In genomic region chr3:112686360-112686759, GRCh38 we compare ENCODE assay signal across 17 cellular contexts. TPM values are rescaled to one million over a fixed set of nuclear protein-coding genes. Genes with fewer than 3 reads are reported as not detected.
"Had no signal": no experiment of that assay in that cellular context is flagged by ENCODE, and none has a peak within 500 bp of the region (broad histone marks: within the 10 kb centered on the region; RNA-seq: fewer than 3 reads in every experiment).

No MANE protein-coding gene starts in this region.

- H3K4me3 ChIP-seq: dorsolateral prefrontal cortex, lower lobe of right lung, pancreas, sigmoid colon had no signal

- H3K27me3 Mint-ChIP-seq: stimulated activated memory B cell treated with anti-CD40 and anti-IgM and Interleukin-4, amounts not matched to agents 10 μg/mL and 1 μg/mL and 100 μg/mL, for 72 hours had no signal

- ATAC-seq: activated CD4-positive, CD25-positive, alpha-beta regulatory T cell treated with anti-CD3 and anti-CD28 coated beads, Interleukin-2, amount 50 U/mL, for 24 hours; activated naive CD8-positive, alpha-beta T cell treated with anti-CD3 and anti-CD28 coated beads, Interleukin-2, amount 50 U/mL, for 24 hours; activated T-helper 17 cell treated with anti-CD3 and anti-CD28 coated beads, Interleukin-2, amount 50 U/mL, for 72 hours; lower lobe of right lung; pancreas; stimulated activated memory B cell treated with anti-CD40 and anti-IgM and Interleukin-4, amounts not matched to agents 10 μg/mL and 1 μg/mL and 100 μg/mL, for 72 hours had no signal

- H3K36me3 Mint-ChIP-seq: stimulated activated memory B cell treated with anti-CD40 and anti-IgM and Interleukin-4, amounts not matched to agents 10 μg/mL and 1 μg/mL and 100 μg/mL, for 72 hours had no signal

- FAIRE-seq: bronchial epithelial cell, endometrium, pancreas had no signal

- H3K27me3 ChIP-seq: pancreas, sigmoid colon had no signal

- H3K4me3 Mint-ChIP-seq: activated naive CD4-positive, alpha-beta T cell treated with anti-CD3 and anti-CD28 coated beads for 36 hours; activated naive CD8-positive, alpha-beta T cell treated with anti-CD3 and anti-CD28 coated beads, Interleukin-2, amount 50 U/mL, for 24 hours; activated T-helper 17 cell treated with anti-CD3 and anti-CD28 coated beads, Interleukin-2, amount 50 U/mL, for 72 hours; nephron; stimulated activated memory B cell treated with anti-CD40 and anti-IgM and Interleukin-4, amounts not matched to agents 10 μg/mL and 1 μg/mL and 100 μg/mL, for 72 hours had no signal

- H3K9me3 Mint-ChIP-seq: activated naive CD4-positive, alpha-beta T cell treated with anti-CD3 and anti-CD28 coated beads for 36 hours; activated naive CD8-positive, alpha-beta T cell treated with anti-CD3 and anti-CD28 coated beads, Interleukin-2, amount 50 U/mL, for 24 hours; activated T-helper 17 cell treated with anti-CD3 and anti-CD28 coated beads, Interleukin-2, amount 50 U/mL, for 72 hours; nephron; stimulated activated memory B cell treated with anti-CD40 and anti-IgM and Interleukin-4, amounts not matched to agents 10 μg/mL and 1 μg/mL and 100 μg/mL, for 72 hours had no signal

- H3K4me1 Mint-ChIP-seq: activated T-helper 17 cell treated with anti-CD3 and anti-CD28 coated beads, Interleukin-2, amount 50 U/mL, for 72 hours had no signal

- H3K36me3 ChIP-seq: lower lobe of right lung, pancreas, sigmoid colon had no signal

- H3K27ac Mint-ChIP-seq: activated naive CD4-positive, alpha-beta T cell treated with anti-CD3 and anti-CD28 coated beads for 36 hours; activated naive CD8-positive, alpha-beta T cell treated with anti-CD3 and anti-CD28 coated beads, Interleukin-2, amount 50 U/mL, for 24 hours; activated T-helper 17 cell treated with anti-CD3 and anti-CD28 coated beads, Interleukin-2, amount 50 U/mL, for 72 hours; nephron; stimulated activated memory B cell treated with anti-CD40 and anti-IgM and Interleukin-4, amounts not matched to agents 10 μg/mL and 1 μg/mL and 100 μg/mL, for 72 hours had no signal

- H3K9me3 ChIP-seq: lower lobe of right lung, pancreas, sigmoid colon had no signal

- DNase-seq: activated CD4-positive, alpha-beta T cell treated with anti-CD3 and anti-CD28 coated beads, Interleukin-2, amount 50 U/mL, for 4 hours; activated naive CD4-positive, alpha-beta T cell treated with anti-CD3 and anti-CD28 coated beads for 36 hours; activated naive CD8-positive, alpha-beta T cell treated with anti-CD3 and anti-CD28 coated beads, Interleukin-2, amount 50 U/mL, for 24 hours; activated T-cell treated with anti-CD3 and anti-CD28 coated beads for 4 hours; aorta; dorsolateral prefrontal cortex; head of caudate nucleus; lower lobe of right lung; pancreas; sigmoid colon; stimulated activated CD4-positive, alpha-beta T cell treated with anti-CD3 and anti-CD28 coated beads, Interleukin-12 subunit alpha, Interleukin-12 subunit beta, amount 100 ng/mL, for 4 hours had no signal

- H3K27ac ChIP-seq: dorsolateral prefrontal cortex, lower lobe of right lung, pancreas, sigmoid colon had no signal

- H3K4me1 ChIP-seq: lower lobe of right lung, pancreas had no signal

RNA-seq across cellular contexts. Expression of gene CCDC80, which starts 45.4 kb away (rescaled TPM):
- total RNA-seq: activated naive CD4-positive, alpha-beta T cell treated with anti-CD3 and anti-CD28 coated beads for 36 hours; activated T-helper 17 cell treated with anti-CD3 and anti-CD28 coated beads, Interleukin-2, amount 50 U/mL, for 72 hours had no signal
